Comparison of ENCODE assay signal across 8 cellular contexts in the genomic region with DNA sequence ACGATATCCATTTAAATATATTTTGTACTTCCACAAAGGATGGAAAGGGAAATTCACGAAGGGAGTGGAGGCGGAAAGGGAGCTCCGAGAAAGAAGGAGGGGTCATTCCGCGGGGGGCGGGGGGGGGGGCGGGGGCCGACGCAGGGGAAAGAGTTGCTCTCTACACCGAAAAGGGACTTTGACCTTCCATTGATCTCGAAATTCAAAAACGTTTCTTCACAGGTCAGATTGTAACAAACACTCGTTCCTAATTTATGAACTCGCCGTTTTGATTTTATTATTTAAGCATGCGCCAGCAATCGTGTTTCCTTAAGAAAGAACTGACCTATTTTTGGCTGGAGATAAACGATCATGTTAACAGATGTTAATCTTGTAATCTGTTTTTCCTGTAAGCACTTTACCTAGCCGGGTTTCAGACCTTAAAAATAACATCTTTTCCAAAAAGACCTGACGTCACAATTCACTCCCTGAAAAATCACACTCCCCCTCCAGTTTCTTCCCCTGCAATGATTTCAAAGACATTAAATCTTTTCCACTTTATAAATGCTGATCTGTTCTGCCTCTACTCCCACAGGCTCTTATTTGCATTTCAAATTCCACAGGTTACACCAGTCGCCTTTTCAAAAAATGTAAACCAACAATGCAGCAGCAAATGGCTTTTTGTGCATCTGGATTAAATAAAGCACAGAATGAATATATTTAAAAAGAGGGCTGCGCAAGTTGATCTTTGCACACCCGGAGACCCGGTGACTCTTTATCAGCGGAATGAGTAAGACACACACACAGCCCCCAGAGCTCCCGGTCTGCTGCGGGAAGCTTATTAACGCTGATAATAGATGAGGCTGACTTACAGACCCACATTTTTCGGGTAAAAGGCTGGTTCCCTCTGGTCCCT. TPM values are rescaled to one million over a fixed set of nuclear protein-coding genes. Genes with fewer than 3 reads are reported as not detected.
A peak's percentile ranks its signal among the peaks of the same experiment; 100 is the strongest.
DNase-seq lines count a peak whose midpoint lies in the region; ATAC-seq and TF ChIP-seq lines count a peak whose summit lies in the region.

No MANE protein-coding gene starts in this region.

- peak overlapping the region; percentile 55 for H3K9ac ChIP-seq in KMS-11

- H3K4me1 ChIP-seq in KMS-11 (ENCODE audit: low read depth, poor library complexity, severe bottlenecking) = peaks cover 12% of the 10 kb centered on the region
- H3K4me1 ChIP-seq in effector memory CD4-positive, alpha-beta T cell (ENCODE audit: control insufficient read depth, insufficient read depth, low read length, poor library complexity, severe bottlenecking) = peaks cover 20% of the 10 kb centered on the region
- H3K4me1 ChIP-seq in mesodermal cell (ENCODE audit: control insufficient read depth, insufficient read depth, low read length, poor library complexity, severe bottlenecking) = peaks cover 20% of the 10 kb centered on the region
- peaks cover 0 to 28% (median 14%) of the 10 kb centered on the region in 4 donors for H3K4me1 ChIP-seq in transverse colon

- peak overlapping the region; percentile 92 for H3K4me2 ChIP-seq in KMS-11

- TF ChIP-seq EP300 in transverse colon (IDR thresholded peaks at IDR 0.05; ENCODE audit: low read depth) = no peak

- TF ChIP-seq CTCF in KMS-11 (conservative IDR thresholded peaks at IDR 0.05; ENCODE audit: low read depth, low read length) (no peak), transverse colon (IDR thresholded peaks at IDR 0.05) (no peak)

- H3K27me3 ChIP-seq in KMS-11 (ENCODE audit: insufficient read depth, low read depth) (no peaks in the 10 kb centered on the region), transverse colon (no peaks in the 10 kb centered on the region)
- H3K27me3 ChIP-seq in effector memory CD4-positive, alpha-beta T cell (replicated peaks; ENCODE audit: control insufficient read depth, insufficient read depth, low read length, poor library complexity, severe bottlenecking) = peaks cover 15% of the 10 kb centered on the region

- 0% methylated on average over 18 to 19 of the region's 30 CpGs for WGBS in mesodermal cell (ENCODE audit: insufficient coverage in 2 of 2), 2 experiments
- WGBS in transverse colon (ENCODE audit: low coverage in 1 of 2), 2 donors = 0 to 1% methylated on average over 21 to 30 of the region's 30 CpGs

- H3K9me3 ChIP-seq in effector memory CD4-positive, alpha-beta T cell (ENCODE audit: control insufficient read depth, low read length) = no peaks in the 10 kb centered on the region
- H3K9me3 ChIP-seq in mesodermal cell (ENCODE audit: control insufficient read depth, low read length) (no peaks in the 10 kb centered on the region), transverse colon (no peaks in the 10 kb centered on the region)

- peak; percentile 11 for ATAC-seq in GM21576 (IDR thresholded peaks at IDR 0.05; ENCODE audit: unreplicated experiment)

- intact Hi-C loops in transverse colon (cut with DNase I; ENCODE audit: low total_unique reads) = no loop called here

- H3K4me3 ChIP-seq in KMS-11 (IDR thresholded peaks at IDR 0.05; ENCODE audit: insufficient read depth, low read depth, low read length) (no peak overlapping the region), mesodermal cell (ENCODE audit: extremely low read depth, insufficient read depth, low read length, poor library complexity, severe bottlenecking) (peak overlapping the region; percentile 64), transverse colon (peak overlapping the region; percentile 60 to 84 (median 70))
- peak overlapping the region; percentile 78 for H3K4me3 ChIP-seq in effector memory CD4-positive, alpha-beta T cell (ENCODE audit: insufficient read depth, low read depth, low read length, poor library complexity, severe bottlenecking)

- peaks cover 39% of the 10 kb centered on the region; the same call in 1 of the 2 replicates for H3K79me2 ChIP-seq in KMS-11 (ENCODE audit: insufficient read depth, low read depth)

- peak; percentile 77 for DNase-seq in GM03348 (ENCODE audit: low spot score)
- DNase-seq in SKM-1 treated with dmso at 0.1 percent for 144 hours (lab: John Stamatoyannopoulos, UW; ENCODE audit: unreplicated experiment) = peak; percentile 82
- no peak for DNase-seq in effector memory CD4-positive, alpha-beta T cell
- DNase-seq in transverse colon = no peak
- no peak for DNase-seq in ureter (ENCODE audit: low spot score)

- H3K36me3 ChIP-seq in KMS-11 (ENCODE audit: insufficient read depth) = no peaks in the 10 kb centered on the region
- H3K36me3 ChIP-seq in effector memory CD4-positive, alpha-beta T cell (ENCODE audit: control insufficient read depth, insufficient read depth, low read length) = no peaks in the 10 kb centered on the region
- H3K36me3 ChIP-seq in mesodermal cell (ENCODE audit: control insufficient read depth, insufficient read depth, low read length) = no peaks in the 10 kb centered on the region
- H3K36me3 ChIP-seq in transverse colon = no peaks in the 10 kb centered on the region

- H4K20me1 ChIP-seq in KMS-11 (ENCODE audit: insufficient read depth) = 0 out of 2 replicates have a peak, but pooled peaks cover 5% of the 10 kb centered on the region

- H3K27ac ChIP-seq in KMS-11 = peak overlapping the region; percentile 70
- peak overlapping the region; percentile 37 for H3K27ac ChIP-seq in effector memory CD4-positive, alpha-beta T cell (ENCODE audit: insufficient read depth, low read length, poor library complexity, severe bottlenecking)
- peak overlapping the region; percentile 83 for H3K27ac ChIP-seq in mesodermal cell (ENCODE audit: low read depth, low read length, severe bottlenecking)
- peak overlapping the region; percentile 84 to 95 (median 91) for H3K27ac ChIP-seq in transverse colon

- TF ChIP-seq POLR2A in transverse colon (IDR thresholded peaks at IDR 0.05) = no peak

- peak overlapping the region; percentile 58 for H2AFZ ChIP-seq in KMS-11 (ENCODE audit: low read depth)

- in situ Hi-C loops in transverse colon (cut with MboI; ENCODE audit: low pct_ligation_motif_present in 1 of 4, low pct_unique_long_range_greater_than_20kb in 1 of 4, low sequenced_read_pairs in 3 of 4) = no loop called here

RNA-seq across cellular contexts. Expression of gene ZNF516, which starts 1.6 kb away (rescaled TPM):
- polyA plus RNA-seq in mesodermal cell (2013, experiment 1 of 2) = 56.5 TPM
- 65.2 TPM for polyA plus RNA-seq in mesodermal cell (2013, experiment 2 of 2)
- total RNA-seq in transverse colon = 10 to 100 TPM; 19.4 to 37.8 (median 26.7) TPM
- total RNA-seq in ureter = 75.6 TPM

Comparison
In these comparisons a context has a peak if more than half of its experiments do, and no peak if none do; other contexts are left out.
1. DNase-seq: peak in GM03348 (single experiment) and SKM-1 treated with dmso at 0.1 percent for 144 hours (single experiment); none in effector memory CD4-positive, alpha-beta T cell (0 of 3), transverse colon (single experiment) and ureter (single experiment).
2. H3K27ac ChIP-seq: peak in every context shown above with its lines; median percentile 91 in transverse colon; 83 in mesodermal cell; 70 in KMS-11; 37 in effector memory CD4-positive, alpha-beta T cell.